In the genomic region with DNA sequence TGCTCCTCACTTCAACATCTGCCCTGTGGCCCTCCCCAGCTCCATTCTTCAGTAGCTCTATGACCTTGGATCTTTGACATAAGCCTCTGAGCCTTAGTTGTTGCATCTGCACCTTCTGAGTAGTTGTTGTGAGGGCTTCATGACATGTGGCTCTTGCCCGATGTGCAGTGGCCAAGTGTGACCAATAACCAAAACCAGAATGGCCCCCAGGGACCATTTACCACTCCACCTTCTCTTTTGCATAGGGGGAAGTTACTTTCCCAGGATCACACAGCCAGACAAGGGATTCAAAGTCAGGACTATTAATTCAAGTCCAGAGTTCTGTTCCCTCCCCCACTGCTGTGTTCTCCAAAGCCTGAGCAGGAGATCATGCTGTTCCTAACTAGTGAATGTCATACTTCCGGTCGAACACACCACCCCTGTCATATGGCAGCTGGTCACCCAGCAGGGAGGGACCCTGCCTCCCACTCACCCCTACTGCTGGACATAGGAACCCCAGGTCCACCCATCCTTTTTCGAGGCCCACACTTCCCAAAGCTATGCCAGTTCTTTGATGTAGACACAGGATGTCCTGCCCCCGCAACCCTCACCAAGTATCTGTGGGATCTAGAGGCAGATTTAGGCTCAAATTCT, we compare ENCODE assay signal across 10 cellular contexts. TPM values are rescaled to one million over a fixed set of nuclear protein-coding genes. Genes with fewer than 3 reads are reported as not detected.
A peak's percentile ranks its signal among the peaks of the same experiment; 100 is the strongest.
DNase-seq lines count a peak whose midpoint lies in the region; ATAC-seq and TF ChIP-seq lines count a peak whose summit lies in the region.
"Had no signal": no experiment of that assay in that cellular context is flagged by ENCODE, and none has a peak within 500 bp of the region (broad histone marks: within the 10 kb centered on the region; RNA-seq: fewer than 3 reads in every experiment).

No MANE protein-coding gene starts in this region.

- peaks cover 25 to 38% of the 10 kb centered on the region in 2 experiments for H3K4me1 Mint-ChIP-seq in H9

- no peaks in the 10 kb centered on the region for H4K20me1 ChIP-seq in Loucy (ENCODE audit: insufficient read depth, low read length, poor library complexity, severe bottlenecking)
- H4K20me1 ChIP-seq in H9 (ENCODE audit: control insufficient read depth, insufficient read depth, insufficient read length): no peaks in the 10 kb centered on the region

- H3K27ac Mint-ChIP-seq in H9: no peak overlapping the region

- H3K4me3 ChIP-seq in Loucy (ENCODE audit: low read length, poor library complexity, severe bottlenecking) (no peak overlapping the region), gastroesophageal sphincter (no peak overlapping the region), stomach (no peak overlapping the region)

- no peak overlapping the region for H3K23ac ChIP-seq in H9 (ENCODE audit: insufficient read length, low read depth, low read length)

- no peaks in the 10 kb centered on the region for H3K27me3 ChIP-seq in Loucy (ENCODE audit: insufficient read depth, low read length, poor library complexity, severe bottlenecking)
- H3K27me3 ChIP-seq in gastroesophageal sphincter: peaks cover 30% of the 10 kb centered on the region
- peaks cover 0 to 31% (median 20%) of the 10 kb centered on the region in 3 donors for H3K27me3 ChIP-seq in stomach
- peaks cover 19% of the 10 kb centered on the region; the same call in 1 of the 2 replicates for H3K27me3 ChIP-seq in H9 (ENCODE audit: insufficient read depth, low read length)

- H4K91ac ChIP-seq in H9 (ENCODE audit: insufficient read length, low read depth, low read length): no peak overlapping the region

- H3K27ac ChIP-seq in gastroesophageal sphincter (peak overlapping the region in 3 of 4 donors; percentile 66 to 81 (median 68)), stomach (peak overlapping the region; percentile 25 to 86 (median 78)), H9 (ENCODE audit: insufficient read length, low read depth, low read length) (no peak overlapping the region)

- H3K9me2 ChIP-seq in Loucy (replicated peaks; ENCODE audit: low read depth, low read length): no peaks in the 10 kb centered on the region

- H2BK20ac ChIP-seq in H9 (ENCODE audit: low read depth, low read length, poor library complexity, severe bottlenecking): no peak overlapping the region

- DNase-seq in stomach (no peak), RKO (ENCODE audit: low spot score) (no peak), H9 (no peak), HEK293T (ENCODE audit: extremely low spot score) (no peak)
- DNase-seq: IMR-90 had no signal

- H3K18ac ChIP-seq in H9 (ENCODE audit: insufficient read length, low read depth, low read length): no peak overlapping the region

- no peak for TF ChIP-seq EP300 in gastroesophageal sphincter (IDR thresholded peaks at IDR 0.05)
- no peak for TF ChIP-seq EP300 in stomach (IDR thresholded peaks at IDR 0.05)

- TF ChIP-seq POLR2A in GM19099 (IDR thresholded peaks at IDR 0.05; ENCODE audit: extremely low read depth, insufficient read length, low read depth): peak; percentile 39
- TF ChIP-seq POLR2A in gastroesophageal sphincter (IDR thresholded peaks at IDR 0.05): no peak
- no peak for TF ChIP-seq POLR2A in stomach (IDR thresholded peaks at IDR 0.05)

- H3K4me2 ChIP-seq in Loucy (ENCODE audit: low read depth, low read length, poor library complexity, severe bottlenecking) (peak overlapping the region; percentile 30), H9 (ENCODE audit: insufficient read depth, insufficient read length, low read length) (no peak overlapping the region)

- no peaks in the 10 kb centered on the region; a peak in 1 of 5 replicates for H3K9me3 Mint-ChIP-seq in H9

- WGBS in gastroesophageal sphincter (ENCODE audit: low coverage in 1 of 2), 2 donors: 75% methylated on average over 4 of the region's 5 CpGs; no CpG with 5 or more reads in 1 of the 2 donors
- 58 to 67% (median 59%) methylated on average over 5 of the region's 5 CpGs for WGBS in stomach, 5 donors
- no CpG with 5 or more reads among the region's 5 CpGs for WGBS in H9 (ENCODE audit: extremely low coverage, insufficient read length, low lambda C conversion rate)

- ATAC-seq in gastroesophageal sphincter (peak; percentile 70), SK-N-SH treated with all-trans-retinoic acid at 6 μM for 48 hours (no peak)

- no peaks in the 10 kb centered on the region; a peak in 1 of 7 replicates for H3K36me3 Mint-ChIP-seq in H9 (ENCODE audit: insufficient read depth in 1 of 3, low read depth in 3 of 3)

- intact Hi-C loops in stomach (cut with DNase I; ENCODE audit: low total_unique reads): no loop called here

- POLR2A ChIA-PET in HEK293T (lab: Yijun Ruan, JAX): no interaction called here

- H3K56ac ChIP-seq in H9 (ENCODE audit: insufficient read length, low read depth, low read length): no peak overlapping the region

- no peak overlapping the region for H2BK5ac ChIP-seq in H9 (ENCODE audit: insufficient read length, low read length)

- CTCF ChIA-PET in HEK293T (lab: Yijun Ruan, JAX): interaction anchor here (1.2 kb wide), 2 partner anchors 23 to 38 kb away, joined by 4 to 5 read pairs; no protein-coding TSS in a partner anchor

- no peak overlapping the region for H3K4me3 Mint-ChIP-seq in H9

- no peak overlapping the region for H3K4ac ChIP-seq in H9 (ENCODE audit: low read depth, low read length)

- no peaks in the 10 kb centered on the region for H3F3A ChIP-seq in Loucy (ENCODE audit: low read depth)

- no peaks in the 10 kb centered on the region for H3K9me3 ChIP-seq in Loucy (ENCODE audit: insufficient read depth, low read depth, low read length)
- H3K9me3 ChIP-seq in gastroesophageal sphincter: no peaks in the 10 kb centered on the region
- H3K9me3 ChIP-seq in stomach: no peaks in the 10 kb centered on the region
- no peaks in the 10 kb centered on the region for H3K9me3 ChIP-seq in H9 (ENCODE audit: control insufficient read depth, low read depth, low read length)

- peak overlapping the region; percentile 40 for H3K9ac ChIP-seq in Loucy (ENCODE audit: low read depth, low read length, poor library complexity, severe bottlenecking)
- no peak overlapping the region for H3K9ac ChIP-seq in H9 (ENCODE audit: extremely low read depth, insufficient read length, low read length)

- no peak overlapping the region for H3K14ac ChIP-seq in H9 (ENCODE audit: insufficient read depth, low read length)

- TF ChIP-seq CTCF in Loucy (conservative IDR thresholded peaks at IDR 0.05; ENCODE audit: low read length): no peak
- no peak for TF ChIP-seq CTCF in gastroesophageal sphincter (IDR thresholded peaks at IDR 0.05)
- TF ChIP-seq CTCF in stomach (IDR thresholded peaks at IDR 0.05): no peak
- TF ChIP-seq CTCF in H9 (conservative IDR thresholded peaks at IDR 0.05): no peak

- H3K36me3 ChIP-seq in Loucy (ENCODE audit: insufficient read depth, low read length): no peaks in the 10 kb centered on the region
- no peaks in the 10 kb centered on the region for H3K36me3 ChIP-seq in gastroesophageal sphincter
- no peaks in the 10 kb centered on the region for H3K36me3 ChIP-seq in stomach

- H3K79me2 ChIP-seq in Loucy (ENCODE audit: insufficient read depth, low read length) (no peaks in the 10 kb centered on the region), H9 (ENCODE audit: insufficient read depth, low read length) (no peaks in the 10 kb centered on the region)

- H2BK120ac ChIP-seq in H9 (ENCODE audit: low read depth, low read length, poor library complexity, severe bottlenecking): no peak overlapping the region

- H2AFZ ChIP-seq in Loucy (ENCODE audit: low read length): no peak overlapping the region
- no peak overlapping the region for H2AFZ ChIP-seq in H9 (ENCODE audit: low read length)

- H2BK15ac ChIP-seq in H9 (ENCODE audit: low read depth, low read length): no peak overlapping the region

- no peaks in the 10 kb centered on the region for H3K79me1 ChIP-seq in H9 (ENCODE audit: insufficient read depth, low read depth, low read length, poor library complexity, severe bottlenecking)

- no peak overlapping the region for H2BK12ac ChIP-seq in H9 (ENCODE audit: insufficient read length, low read depth, low read length)

- peaks cover 8% of the 10 kb centered on the region for H3K23me2 ChIP-seq in H9 (ENCODE audit: insufficient read length, low read depth, low read length, poor library complexity, severe bottlenecking)

- H3T11ph ChIP-seq in H9 (ENCODE audit: low read length): no peak overlapping the region

- H3K4me1 ChIP-seq in Loucy (ENCODE audit: insufficient read depth, low read length, poor library complexity, severe bottlenecking) (peaks cover 69% of the 10 kb centered on the region), gastroesophageal sphincter (peaks cover 0 to 62% (median 23%) of the 10 kb centered on the region in 3 donors), stomach (peaks cover 20 to 92% (median 32%) of the 10 kb centered on the region in 4 donors), H9 (ENCODE audit: insufficient read depth, low read length) (peaks cover 5% of the 10 kb centered on the region; the same call in 1 of the 2 replicates)

- H3K27me3 Mint-ChIP-seq in H9 (ENCODE audit: low read depth): peaks cover 27% of the 10 kb centered on the region

- H4K8ac ChIP-seq in H9 (replicated peaks; ENCODE audit: insufficient read length, low read depth, low read length): no peak overlapping the region

- H4K5ac ChIP-seq in H9 (ENCODE audit: insufficient read length, low read depth, low read length): no peak overlapping the region

- H2AK5ac ChIP-seq in H9 (ENCODE audit: insufficient read length, low read length): no peak overlapping the region

TF ChIP-seq in SK-N-SH treated with all-trans-retinoic acid at 6 μM for 48 hours, 23 proteins besides CTCF, POLR2A, EP300 and RAD21 (continues in another document):
- TF ChIP-seq ZNF8 (CRISPR knock-in tag; IDR thresholded peaks at IDR 0.05) (no peak), ZNF565 (CRISPR knock-in tag; conservative IDR thresholded peaks at IDR 0.05; ENCODE audit: low read depth) (no peak), TOX (CRISPR knock-in tag; IDR thresholded peaks at IDR 0.05; ENCODE audit: borderline replicate concordance) (no peak), ARNTL (CRISPR knock-in tag; IDR thresholded peaks at IDR 0.05; ENCODE audit: borderline replicate concordance, low read depth) (no peak)

TF ChIP-seq in HEK293T, 16 proteins besides CTCF, POLR2A, EP300 and RAD21 (continues in another document):
- TF ChIP-seq LEF1 (IDR thresholded peaks at IDR 0.05; ENCODE audit: borderline replicate concordance) (no peak), FOXK2 (IDR thresholded peaks at IDR 0.05) (no peak), SP1 (IDR thresholded peaks at IDR 0.05) (no peak), CTBP1 (IDR thresholded peaks at IDR 0.05; ENCODE audit: borderline replicate concordance) (no peak)

RNA-seq across cellular contexts. Expression of a gene that starts 4.0 kb away (rescaled TPM):
- total RNA-seq in gastroesophageal sphincter: 10 to 100 TPM in 3 of 4 donors, 1 to 10 TPM in 1; 9.2 to 17.8 (median 10.1) TPM
- 1 to 10 TPM in 3 of 5 donors, not detected in 2; 6.7 to 8.8 (median 7.0) TPM for total RNA-seq in stomach
- 1 to 10 TPM; 3.1 to 9.9 (median 4.6) TPM for polyA plus RNA-seq in stomach
- 0.15 TPM in 1 of 2 replicates, not detected in the other for total RNA-seq in H9 (2021)
- total RNA-seq: IMR-90, SK-MEL-5 had no signal
- polyA plus RNA-seq: IMR-90 had no signal

RNA-seq across cellular contexts. Expression of a gene that starts 27.0 kb away (rescaled TPM):
- total RNA-seq in gastroesophageal sphincter (10 to 100 TPM; 18.2 to 50.3 (median 27.7) TPM), stomach (10 to 100 TPM; 10.8 to 95.0 (median 35.1) TPM), H9 (2021) (23.7 and 29.4 TPM in 2 replicates)
- polyA plus RNA-seq in stomach: 10 to 100 TPM in 1 of 3 donors, 1 to 10 TPM in 2; 5.8 to 10.3 (median 8.3) TPM

RNA-seq across cellular contexts. Expression of a gene that starts 41.0 kb away (rescaled TPM):
- 10 to 100 TPM; 28.5 to 98.5 (median 55.1) TPM for total RNA-seq in gastroesophageal sphincter
- 10 to 100 TPM in 3 of 5 donors, 1 to 10 TPM in 1, not detected in 1; 6.1 to 65.2 (median 34.3) TPM for total RNA-seq in stomach
- polyA plus RNA-seq in stomach: 10 to 100 TPM; 13.4 to 95.2 (median 40.0) TPM
- 4.3 and 6.4 TPM in 2 replicates for total RNA-seq in H9 (2021)
